Comparison of ENCODE assay signal across 22 cellular contexts in genomic region chr2:236555486-236555885, GRCh38. TPM values are rescaled to one million over a fixed set of nuclear protein-coding genes. Genes with fewer than 3 reads are reported as not detected.
DNase-seq lines count a peak whose midpoint lies in the region; ATAC-seq and TF ChIP-seq lines count a peak whose summit lies in the region.
"Had no signal": no experiment of that assay in that cellular context is flagged by ENCODE, and none has a peak within 500 bp of the region (broad histone marks: within the 10 kb centered on the region; RNA-seq: fewer than 3 reads in every experiment).

No MANE protein-coding gene starts in this region.

- H3K36me3 ChIP-seq in KOPT-K1 (ENCODE audit: insufficient read depth, low read length), result no peaks in the 10 kb centered on the region
- H3K36me3 ChIP-seq: left lung, WERI-Rb-1 had no signal

- no peaks in the 10 kb centered on the region for H3K9me3 Mint-ChIP-seq in activated naive CD8-positive, alpha-beta T cell (ENCODE audit: low read depth)
- H3K9me3 Mint-ChIP-seq in activated naive CD8-positive, alpha-beta T cell treated with anti-CD3 and anti-CD28 coated beads, Interleukin-2, amount 50 U/mL, for 24 hours, result peaks cover 13% of the 10 kb centered on the region
- peaks cover 0 to 2% of the 10 kb centered on the region in 2 donors for H3K9me3 Mint-ChIP-seq in effector memory CD8-positive, alpha-beta T cell
- H3K9me3 Mint-ChIP-seq in type B pancreatic cell, result peaks cover 15% of the 10 kb centered on the region

- peak overlapping the region; percentile 96 for H3K27ac ChIP-seq in KOPT-K1 (ENCODE audit: low read depth, low read length, poor library complexity, severe bottlenecking)
- H3K27ac ChIP-seq: dorsolateral prefrontal cortex, hepatocyte, left lung, testis, WERI-Rb-1 had no signal

- peak overlapping the region; percentile 67 for H3K27ac Mint-ChIP-seq in activated naive CD8-positive, alpha-beta T cell
- H3K27ac Mint-ChIP-seq in activated naive CD8-positive, alpha-beta T cell treated with anti-CD3 and anti-CD28 coated beads, Interleukin-2, amount 50 U/mL, for 24 hours, result no peak overlapping the region
- H3K27ac Mint-ChIP-seq in effector memory CD8-positive, alpha-beta T cell, result peak overlapping the region; percentile 46 to 69
- peak overlapping the region; percentile 14 for H3K27ac Mint-ChIP-seq in type B pancreatic cell
- H3K27ac Mint-ChIP-seq: IgD-negative memory B cell had no signal

- DNase-seq in activated naive CD8-positive, alpha-beta T cell treated with anti-CD3 and anti-CD28 coated beads, Interleukin-2, amount 50 U/mL, for 24 hours, result no peak
- no peak for DNase-seq in effector memory CD8-positive, alpha-beta T cell
- DNase-seq in type B pancreatic cell (ENCODE audit: extremely low spot score, unreplicated experiment) (no peak), epidermal melanocyte (ENCODE audit: insufficient read length, low spot score) (no peak), NCI-H1436 (lab: John Stamatoyannopoulos, UW) (no peak), NCI-H146 (lab: John Stamatoyannopoulos, UW) (no peak)
- DNase-seq: dorsolateral prefrontal cortex, erythroblast, GDM1, left lung, mesendoderm, NCI-H2081 treated with DMSO at 0.1 percent for 48 hours, NCI-H446, SK-N-SH, testis, WERI-Rb-1 had no signal

- peaks cover 9% of the 10 kb centered on the region for H3K36me3 Mint-ChIP-seq in activated naive CD8-positive, alpha-beta T cell
- peaks cover 17% of the 10 kb centered on the region for H3K36me3 Mint-ChIP-seq in activated naive CD8-positive, alpha-beta T cell treated with anti-CD3 and anti-CD28 coated beads, Interleukin-2, amount 50 U/mL, for 24 hours (ENCODE audit: low read depth)
- H3K36me3 Mint-ChIP-seq in effector memory CD8-positive, alpha-beta T cell (ENCODE audit: insufficient read depth), result no peaks in the 10 kb centered on the region
- no peaks in the 10 kb centered on the region for H3K36me3 Mint-ChIP-seq in type B pancreatic cell

- ATAC-seq in activated naive CD8-positive, alpha-beta T cell treated with anti-CD3 and anti-CD28 coated beads, Interleukin-2, amount 50 U/mL, for 24 hours, result no peak
- no peak for ATAC-seq in effector memory CD8-positive, alpha-beta T cell (replicated peaks)
- ATAC-seq: left lung had no signal

- no peaks in the 10 kb centered on the region for H3K9me3 ChIP-seq in KOPT-K1 (ENCODE audit: insufficient read depth, low read length, poor library complexity, severe bottlenecking)
- H3K9me3 ChIP-seq: SK-N-SH, testis had no signal

- no peaks in the 10 kb centered on the region for H3K27me3 Mint-ChIP-seq in activated naive CD8-positive, alpha-beta T cell
- H3K27me3 Mint-ChIP-seq in activated naive CD8-positive, alpha-beta T cell treated with anti-CD3 and anti-CD28 coated beads, Interleukin-2, amount 50 U/mL, for 24 hours, result no peaks in the 10 kb centered on the region
- no peaks in the 10 kb centered on the region for H3K27me3 Mint-ChIP-seq in effector memory CD8-positive, alpha-beta T cell
- H3K27me3 Mint-ChIP-seq in type B pancreatic cell, result peaks cover 6% of the 10 kb centered on the region

- peak overlapping the region; percentile 44 for H3K4me3 Mint-ChIP-seq in activated naive CD8-positive, alpha-beta T cell
- no peak overlapping the region for H3K4me3 Mint-ChIP-seq in activated naive CD8-positive, alpha-beta T cell treated with anti-CD3 and anti-CD28 coated beads, Interleukin-2, amount 50 U/mL, for 24 hours
- H3K4me3 Mint-ChIP-seq in effector memory CD8-positive, alpha-beta T cell, result no peak overlapping the region
- H3K4me3 Mint-ChIP-seq in type B pancreatic cell, result no peak overlapping the region

- H3K4me1 Mint-ChIP-seq in activated naive CD8-positive, alpha-beta T cell (ENCODE audit: low read depth), result peaks cover 81% of the 10 kb centered on the region
- peaks cover 91% of the 10 kb centered on the region for H3K4me1 Mint-ChIP-seq in activated naive CD8-positive, alpha-beta T cell treated with anti-CD3 and anti-CD28 coated beads, Interleukin-2, amount 50 U/mL, for 24 hours
- peaks cover 56 to 73% of the 10 kb centered on the region in 2 donors for H3K4me1 Mint-ChIP-seq in effector memory CD8-positive, alpha-beta T cell (ENCODE audit: low read depth in 2 of 2)
- H3K4me1 Mint-ChIP-seq in type B pancreatic cell (ENCODE audit: unreplicated experiment), result peaks cover 31% of the 10 kb centered on the region

- no peak for TF ChIP-seq CTCF in type B pancreatic cell (conservative IDR thresholded peaks at IDR 0.05)

RNA-seq across cellular contexts. Expression of gene ACKR3, which starts 14.1 kb away (rescaled TPM):
- 43.6 and 44.6 TPM in 2 replicates for total RNA-seq in type B pancreatic cell (ENCODE audit: low replicate concordance)
- total RNA-seq: fibroblast of villous mesenchyme, myocyte had no signal
